Comparison of ENCODE assay signal across 8 cellular contexts in the genomic region with DNA sequence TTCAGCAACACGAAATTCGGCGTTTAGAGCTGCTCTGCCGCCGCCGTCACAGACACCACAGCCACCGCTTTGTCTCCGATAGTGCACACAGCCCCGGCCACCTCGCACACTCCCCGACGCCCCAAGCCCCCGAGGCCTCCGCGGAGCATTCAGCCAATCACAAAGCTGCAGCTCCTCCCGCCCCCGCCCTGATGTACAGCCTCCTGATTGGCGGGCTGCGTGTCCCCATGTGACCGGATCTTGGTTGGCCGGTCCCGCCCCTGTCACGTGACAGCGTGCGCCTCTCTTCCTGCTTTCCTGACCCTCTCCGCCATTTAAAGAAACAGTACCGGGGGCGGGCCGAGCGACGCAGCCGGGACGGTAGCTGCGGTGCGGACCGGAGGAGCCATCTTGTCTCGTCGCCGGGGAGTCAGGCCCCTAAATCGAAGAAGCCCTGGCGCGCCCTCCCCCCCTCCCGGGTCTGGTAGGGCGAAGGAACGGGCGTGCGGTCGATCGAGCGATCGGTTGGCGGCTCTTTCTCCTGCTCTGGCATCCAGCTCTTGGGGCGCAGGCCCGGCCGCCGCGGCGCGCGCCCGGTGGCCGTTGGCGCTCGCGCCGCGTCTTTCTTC.
DNase-seq lines count a peak whose midpoint lies in the region; ATAC-seq lines count a peak whose summit lies in the region.

A gene (plus strand): TSS at position 342 of the 608 bp plus-strand sequence.

- ATAC-seq in GM19023 (IDR thresholded peaks at IDR 0.05; ENCODE audit: unreplicated experiment) (peak; percentile 90), HG03280 (IDR thresholded peaks at IDR 0.05; ENCODE audit: unreplicated experiment) (peak; percentile 90)
- ATAC-seq in central memory CD8-positive, alpha-beta T cell (replicated peaks; ENCODE audit: extremely low read depth, poor library complexity, severe bottlenecking) = peak; percentile 92

- peaks cover 5% of the 10 kb centered on the region for H3K9me3 Mint-ChIP-seq in central memory CD8-positive, alpha-beta T cell

- no peaks in the 10 kb centered on the region for H3K27me3 Mint-ChIP-seq in central memory CD8-positive, alpha-beta T cell

- peak within 1 kb of the TSS; percentile 81 for H3K4me3 Mint-ChIP-seq in central memory CD8-positive, alpha-beta T cell

- DNase-seq in AG08395 (ENCODE audit: low spot score) (peak; percentile 99), NCI-H345 treated with DMSO at 0.1 percent for 48 hours (lab: John Stamatoyannopoulos, UW; ENCODE audit: unreplicated experiment) (peak; percentile 82), iris pigment epithelial cell (ENCODE audit: low read depth) (peak; percentile 99)
- DNase-seq in activated CD4-positive, CD25-positive, alpha-beta regulatory T cell treated with anti-CD3 and anti-CD28 coated beads, Interleukin-2, amount 50 U/mL, for 16 hours (ENCODE audit: low read depth, low spot score) = peak; percentile 96
- peak; percentile 94 to 97 for DNase-seq in central memory CD8-positive, alpha-beta T cell (ENCODE audit: low spot score in 2 of 2)
- DNase-seq in stimulated activated CD4-positive, alpha-beta T cell treated with anti-CD3 and anti-CD28 coated beads, Interleukin-12 subunit alpha, Interleukin-12 subunit beta, amount 100 ng/mL, for 24 hours (ENCODE audit: low read depth in 2 of 2) = peak; percentile 94 to 96

- H3K36me3 Mint-ChIP-seq in central memory CD8-positive, alpha-beta T cell (ENCODE audit: insufficient read depth) = peaks cover 19% of the 10 kb centered on the region

- H3K27ac Mint-ChIP-seq in central memory CD8-positive, alpha-beta T cell (ENCODE audit: low read depth) = peak within 1 kb of the TSS; percentile 90

- peaks cover 38% of the 10 kb centered on the region for H3K4me1 Mint-ChIP-seq in central memory CD8-positive, alpha-beta T cell

Comparison
In these comparisons a context has a peak if more than half of its experiments do, and no peak if none do; other contexts are left out.
1. Peak in every context shown above with its lines: DNase-seq and ATAC-seq.